In the genomic region with DNA sequence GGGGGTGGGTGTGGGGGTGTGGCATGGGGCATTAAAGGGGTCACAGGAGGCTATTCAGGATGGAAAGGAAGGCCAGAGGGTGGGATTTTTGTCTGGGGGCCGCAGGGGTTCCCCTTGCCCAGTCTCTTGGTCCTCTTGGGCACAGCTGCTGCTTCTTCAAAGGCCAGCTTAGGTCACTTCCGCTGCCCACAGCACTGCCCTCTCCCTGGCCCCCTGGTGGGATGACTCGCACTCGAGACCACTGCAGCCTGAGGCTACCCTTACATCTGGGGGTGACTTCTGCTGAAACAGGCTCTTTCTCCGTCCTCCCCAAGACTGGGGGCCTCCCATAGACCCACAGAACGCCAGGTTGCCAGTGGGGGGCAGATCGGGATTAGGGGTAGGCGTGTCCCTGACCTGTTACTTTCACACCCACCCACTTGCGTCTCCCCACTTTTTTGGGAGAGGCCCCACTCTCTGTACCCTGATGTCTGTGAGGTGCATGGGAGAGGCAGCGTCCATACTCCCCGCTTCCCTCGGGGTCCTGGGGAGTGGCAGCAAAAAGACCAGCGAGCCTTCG, we compare ENCODE assay signal across 8 cellular contexts. TPM values are rescaled to one million over a fixed set of nuclear protein-coding genes. Genes with fewer than 3 reads are reported as not detected.
DNase-seq lines count a peak whose midpoint lies in the region; ATAC-seq and TF ChIP-seq lines count a peak whose summit lies in the region.

No MANE protein-coding gene starts in this region.

- H3K4me1 Mint-ChIP-seq in activated T-cell treated with anti-CD3 and anti-CD28 coated beads, Interleukin-2, amount 50 U/mL, for 4 hours (ENCODE audit: low read depth): peaks cover 27% of the 10 kb centered on the region

- no peaks in the 10 kb centered on the region for H3K36me3 ChIP-seq in iPS DF 6.9 (ENCODE audit: control insufficient read depth, insufficient read depth, low read length)
- no peaks in the 10 kb centered on the region for H3K36me3 ChIP-seq in stomach

- H3K27me3 Mint-ChIP-seq in activated T-cell treated with anti-CD3 and anti-CD28 coated beads, Interleukin-2, amount 50 U/mL, for 4 hours (ENCODE audit: low read depth): peaks cover 2% of the 10 kb centered on the region

- DNase-seq in activated T-cell treated with anti-CD3 and anti-CD28 coated beads, Interleukin-2, amount 50 U/mL, for 4 hours: no peak
- DNase-seq in activated T-cell treated with anti-CD3 and anti-CD28 coated beads, Interleukin-2, amount 50 U/mL, for 1 hour: no peak
- DNase-seq in iPS DF 6.9 (ENCODE audit: low read depth, low spot score) (no peak), stomach (no peak), GDM1 (lab: John Stamatoyannopoulos, UW) (no peak)

- WGBS in iPS DF 6.9 (ENCODE audit: insufficient coverage, insufficient read length): no CpG with 5 or more reads among the region's 14 CpGs
- 15 to 34% (median 18%) methylated on average over 10 to 14 of the region's 14 CpGs for WGBS in stomach, 5 donors

- peak overlapping the region; percentile 75 for H3K4me3 Mint-ChIP-seq in activated T-cell treated with anti-CD3 and anti-CD28 coated beads, Interleukin-2, amount 50 U/mL, for 4 hours

- ATAC-seq in activated T-cell treated with anti-CD3 and anti-CD28 coated beads, Interleukin-2, amount 50 U/mL, for 4 hours: no peak
- ATAC-seq in GM18505 (IDR thresholded peaks at IDR 0.05; ENCODE audit: unreplicated experiment) (no peak), HG03460 (IDR thresholded peaks at IDR 0.05; ENCODE audit: unreplicated experiment) (no peak)

- H3K27ac ChIP-seq in VCaP (peak overlapping the region; percentile 71; the same call in 1 of the 2 replicates), iPS DF 6.9 (ENCODE audit: low read length) (no peak overlapping the region), stomach (peak overlapping the region in 1 of 5 donors; percentile 13)

- H3K36me3 Mint-ChIP-seq in activated T-cell treated with anti-CD3 and anti-CD28 coated beads, Interleukin-2, amount 50 U/mL, for 4 hours (ENCODE audit: insufficient read depth): no peaks in the 10 kb centered on the region

- intact Hi-C loops in stomach (cut with DNase I; ENCODE audit: low total_unique reads): no loop called here

- TF ChIP-seq POLR2A in stomach (IDR thresholded peaks at IDR 0.05) (no peak), GM18505 (IDR thresholded peaks at IDR 0.05; ENCODE audit: borderline replicate concordance, extremely low read depth, insufficient read depth, insufficient read length) (no peak)

- H3K9me3 Mint-ChIP-seq in activated T-cell treated with anti-CD3 and anti-CD28 coated beads, Interleukin-2, amount 50 U/mL, for 4 hours: no peaks in the 10 kb centered on the region

- peak overlapping the region; percentile 35; the same call in 1 of the 2 replicates for H3K4me3 ChIP-seq in iPS DF 6.9 (ENCODE audit: low read length)
- peak overlapping the region; percentile 53 to 86 (median 64) for H3K4me3 ChIP-seq in stomach

- no peak for TF ChIP-seq EP300 in stomach (IDR thresholded peaks at IDR 0.05)

- TF ChIP-seq CTCF in VCaP (conservative IDR thresholded peaks at IDR 0.05) (no peak), stomach (IDR thresholded peaks at IDR 0.05) (no peak)

- H3K27me3 ChIP-seq in iPS DF 6.9 (ENCODE audit: control insufficient read depth, insufficient read depth, low read length): peaks cover 10% of the 10 kb centered on the region; the same call in 1 of the 2 replicates
- H3K27me3 ChIP-seq in stomach: peaks cover 3 to 48% (median 31%) of the 10 kb centered on the region in 3 donors

- H3K9me3 ChIP-seq in iPS DF 6.9 (ENCODE audit: control insufficient read depth, insufficient read depth, low read length): no peaks in the 10 kb centered on the region
- peaks cover 0 to 3% (median 0%) of the 10 kb centered on the region in 4 donors for H3K9me3 ChIP-seq in stomach

- H3K4me1 ChIP-seq in iPS DF 6.9 (ENCODE audit: control insufficient read depth, insufficient read depth, low read length): peaks cover 5% of the 10 kb centered on the region; the same call in 1 of the 2 replicates
- H3K4me1 ChIP-seq in stomach: peaks cover 27 to 66% (median 57%) of the 10 kb centered on the region in 4 donors

RNA-seq across cellular contexts. Expression of a gene that starts 1.3 kb away (rescaled TPM):
- total RNA-seq in activated T-cell treated with anti-CD3 and anti-CD28 coated beads, Interleukin-2, amount 50 U/mL, for 4 hours: under 1 TPM; 0.30 to 0.47 (median 0.38) TPM
- not detected for total RNA-seq in stomach
- polyA plus RNA-seq in stomach: under 1 TPM in 1 of 3 donors, not detected in 2; 0.23 TPM

RNA-seq across cellular contexts. Expression of a gene that starts 3.0 kb away (rescaled TPM):
- under 1 TPM in 2 of 3 donors, not detected in 1; 0.05 to 0.11 TPM for total RNA-seq in activated T-cell treated with anti-CD3 and anti-CD28 coated beads, Interleukin-2, amount 50 U/mL, for 4 hours
- total RNA-seq in stomach: 1 to 10 TPM in 1 of 5 donors, under 1 TPM in 1, not detected in 3; 0.55 to 4.7 TPM
- polyA plus RNA-seq in stomach: under 1 TPM in 2 of 3 donors, not detected in 1; 0.18 to 0.25 TPM

RNA-seq across cellular contexts. Expression of a gene that starts 3.6 kb away (rescaled TPM):
- 10 to 100 TPM; 41.7 to 49.0 (median 47.0) TPM for total RNA-seq in activated T-cell treated with anti-CD3 and anti-CD28 coated beads, Interleukin-2, amount 50 U/mL, for 4 hours
- 10 to 100 TPM in 1 of 5 donors, 1 to 10 TPM in 1, not detected in 3; 3.1 to 10.1 TPM for total RNA-seq in stomach
- polyA plus RNA-seq in stomach: 10 to 100 TPM in 2 of 3 donors, 1 to 10 TPM in 1; 8.1 to 17.2 (median 13.1) TPM

RNA-seq across cellular contexts. Expression of a gene that starts 19.9 kb away (rescaled TPM):
- 10 to 100 TPM; 10.5 to 17.3 (median 11.5) TPM for total RNA-seq in activated T-cell treated with anti-CD3 and anti-CD28 coated beads, Interleukin-2, amount 50 U/mL, for 4 hours
- total RNA-seq in stomach: 10 to 100 TPM in 4 of 5 donors, 1 to 10 TPM in 1; 3.1 to 30.7 (median 22.8) TPM
- 10 to 100 TPM; 21.0 to 35.5 (median 30.4) TPM for polyA plus RNA-seq in stomach

RNA-seq across cellular contexts. Expression of a gene that starts 24.5 kb away (rescaled TPM):
- not detected for total RNA-seq in activated T-cell treated with anti-CD3 and anti-CD28 coated beads, Interleukin-2, amount 50 U/mL, for 4 hours
- total RNA-seq in stomach: not detected
- not detected for polyA plus RNA-seq in stomach
